In the genomic region with DNA sequence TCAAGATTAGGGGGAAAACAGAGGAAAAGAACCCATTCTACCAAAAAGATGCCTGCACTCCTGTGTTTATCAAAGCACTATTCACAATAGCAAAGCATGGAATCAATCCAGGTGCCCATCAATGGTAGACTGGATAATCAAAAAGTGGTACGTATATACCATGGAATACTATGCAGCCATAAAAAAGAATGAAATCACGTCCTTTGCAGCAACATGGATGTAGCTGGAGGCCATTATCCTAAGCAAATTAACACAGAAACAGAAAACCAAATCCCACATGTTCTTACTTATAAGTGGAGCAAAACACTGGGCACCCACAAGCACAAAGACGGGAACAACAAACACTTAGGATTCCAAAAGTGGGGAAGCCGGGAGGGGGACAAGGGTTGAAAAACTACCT, we compare ENCODE assay signal across 1 cellular context. TPM values are rescaled to one million over a fixed set of nuclear protein-coding genes. Genes with fewer than 3 reads are reported as not detected.
"Had no signal": no experiment of that assay in that cellular context is flagged by ENCODE, and none has a peak within 500 bp of the region (broad histone marks: within the 10 kb centered on the region; RNA-seq: fewer than 3 reads in every experiment).

No MANE protein-coding gene starts in this region.

RNA-seq across cellular contexts. Expression of gene TRPV3, which starts 21.1 kb away (rescaled TPM):
- total RNA-seq: pulmonary artery endothelial cell had no signal
